In genomic region chr12:122166422-122167327, GRCh38 we compare ENCODE assay signal across 13 cellular contexts. TPM values are rescaled to one million over a fixed set of nuclear protein-coding genes. Genes with fewer than 3 reads are reported as not detected.
DNase-seq lines count a peak whose midpoint lies in the region; ATAC-seq lines count a peak whose summit lies in the region.
"Had no signal": no experiment of that assay in that cellular context is flagged by ENCODE, and none has a peak within 500 bp of the region (broad histone marks: within the 10 kb centered on the region; RNA-seq: fewer than 3 reads in every experiment).

No MANE protein-coding gene starts in this region.

- H3K9ac ChIP-seq in Karpas-422 (ENCODE audit: low read length), result no peak overlapping the region

- H4K20me1 ChIP-seq in Karpas-422 (ENCODE audit: insufficient read depth, low read depth, low read length), result no peaks in the 10 kb centered on the region

- no peaks in the 10 kb centered on the region for H3K9me3 ChIP-seq in Karpas-422 (ENCODE audit: low read length)
- H3K9me3 ChIP-seq: esophagus squamous epithelium, pancreas had no signal

- H3K4me1 ChIP-seq in Karpas-422 (ENCODE audit: low read length), result no peaks in the 10 kb centered on the region
- H3K4me1 ChIP-seq: esophagus squamous epithelium, pancreas had no signal

- H3K9me2 ChIP-seq in Karpas-422 (replicated peaks; ENCODE audit: insufficient read depth, low read length), result no peaks in the 10 kb centered on the region

- H3K79me2 ChIP-seq in Karpas-422 (ENCODE audit: low read length), result no peaks in the 10 kb centered on the region

- no peak overlapping the region for H3K4me2 ChIP-seq in Karpas-422 (ENCODE audit: low read depth, low read length, poor library complexity, severe bottlenecking)

- no peak overlapping the region for H3K4me3 ChIP-seq in Karpas-422 (ENCODE audit: low read length)
- H3K4me3 ChIP-seq: esophagus squamous epithelium, pancreas had no signal

- no peak overlapping the region for H3K27ac ChIP-seq in Karpas-422 (ENCODE audit: low read length)
- H3K27ac ChIP-seq: esophagus squamous epithelium, pancreas had no signal

- H3K27me3 ChIP-seq in Karpas-422 (ENCODE audit: low read length), result no peaks in the 10 kb centered on the region
- H3K27me3 ChIP-seq: pancreas had no signal

- intact Hi-C loops in posterior vena cava (cut with DNase I), result no loop called here

- H2AFZ ChIP-seq in Karpas-422 (ENCODE audit: low read length), result no peak overlapping the region

- no peaks in the 10 kb centered on the region for H3K36me3 ChIP-seq in Karpas-422 (ENCODE audit: insufficient read depth, low read length)
- H3K36me3 ChIP-seq: esophagus squamous epithelium, pancreas had no signal

- peak; percentile 27 for DNase-seq in activated T-cell treated with anti-CD3 and anti-CD28 coated beads, Interleukin-2, amount 50 U/mL, for 1 hour
- DNase-seq in stimulated activated CD4-positive, alpha-beta T cell treated with anti-CD3 and anti-CD28 coated beads, Interleukin-4, amount 100 ng/mL, for 1 hour, result peak; percentile 17
- no peak for DNase-seq in NCI-H2081 treated with DMSO at 0.1 percent for 48 hours (lab: John Stamatoyannopoulos, UW)
- DNase-seq in Karpas-422, result no peak
- no peak for DNase-seq in posterior vena cava (ENCODE audit: low spot score)
- DNase-seq in NCI-H187 (lab: John Stamatoyannopoulos, UW), result no peak
- DNase-seq: esophagus squamous epithelium, KBM-7, NCI-H748 treated with DMSO at 0.1 percent for 48 hours, pancreas had no signal

- ATAC-seq in GM19035 (IDR thresholded peaks at IDR 0.05; ENCODE audit: unreplicated experiment) (peak; percentile 76), HG03045 (IDR thresholded peaks at IDR 0.05; ENCODE audit: unreplicated experiment) (peak; percentile 62)
- ATAC-seq: pancreas had no signal

RNA-seq across cellular contexts. Expression of gene IL31, which starts 7.3 kb away (rescaled TPM):
- not detected in 2 replicates for total RNA-seq in Karpas-422 (2014; rRNA removed; shearing (Covaris generic); ENCODE audit: low replicate concordance)
- not detected for total RNA-seq in posterior vena cava
- total RNA-seq: esophagus squamous epithelium; pancreas; T-helper 1 cell treated with Interleukin-12 subunit alpha and Interleukin-12 subunit beta and Interleukin-4 antibody, amounts not matched to agents 30 ng/mL and 1 ng/mL, for 36 hours had no signal

RNA-seq across cellular contexts. Expression of gene LRRC43, which starts 16.2 kb away (rescaled TPM):
- not detected in 2 replicates for total RNA-seq in Karpas-422 (2014; rRNA removed; shearing (Covaris generic); ENCODE audit: low replicate concordance)
- total RNA-seq in posterior vena cava, result under 1 TPM in 1 of 2 donors, not detected in 1; 0.60 TPM
- total RNA-seq: T-helper 1 cell treated with Interleukin-12 subunit alpha and Interleukin-12 subunit beta and Interleukin-4 antibody, amounts not matched to agents 30 ng/mL and 1 ng/mL, for 36 hours had no signal

RNA-seq across cellular contexts. Expression of gene B3GNT4, which starts 36.8 kb away (rescaled TPM):
- total RNA-seq in Karpas-422 (2014; rRNA removed; shearing (Covaris generic); ENCODE audit: low replicate concordance), result 0.07 and 0.83 TPM in 2 replicates
- under 1 TPM in 1 of 2 donors, not detected in 1; 0.10 TPM for total RNA-seq in posterior vena cava

RNA-seq across cellular contexts. Expression of gene DIABLO, which starts 59.2 kb away (rescaled TPM):
- 42.2 and 45.8 TPM in 2 replicates for total RNA-seq in Karpas-422 (2014; rRNA removed; shearing (Covaris generic); ENCODE audit: low replicate concordance)
- 10 to 100 TPM; 26.2 to 27.0 TPM for total RNA-seq in posterior vena cava

Comparison
In these comparisons a context has a peak if more than half of its experiments do, and no peak if none do; other contexts are left out.
1. DNase-seq: peak in activated T-cell treated with anti-CD3 and anti-CD28 coated beads, Interleukin-2, amount 50 U/mL, for 1 hour (single experiment) and stimulated activated CD4-positive, alpha-beta T cell treated with anti-CD3 and anti-CD28 coated beads, Interleukin-4, amount 100 ng/mL, for 1 hour (single experiment); none in NCI-H2081 treated with DMSO at 0.1 percent for 48 hours (single experiment), Karpas-422 (single experiment), posterior vena cava (single experiment) and NCI-H187 (0 of 2).